ENCODE assay signal across 11 cellular contexts in the genomic region with DNA sequence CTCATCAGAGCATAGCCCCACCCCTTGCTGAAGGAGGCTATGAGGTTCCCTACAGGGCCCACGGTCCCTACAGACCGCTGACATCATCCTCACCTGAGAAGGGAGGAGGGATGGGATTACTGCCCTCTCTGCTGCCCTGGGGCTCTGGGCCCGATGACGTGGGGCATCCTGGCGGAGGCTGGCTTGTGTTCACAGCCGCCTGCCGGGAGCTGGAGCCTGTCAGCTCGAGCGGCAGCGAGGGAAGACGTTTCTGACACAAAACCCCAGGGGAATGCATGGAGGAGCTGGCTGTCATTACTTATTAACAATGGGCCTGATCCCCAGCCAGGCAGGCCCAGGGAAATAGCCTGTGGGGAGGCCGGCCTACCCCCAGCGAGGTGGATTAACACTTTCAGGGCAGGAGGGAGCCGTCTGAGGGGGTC.
DNase-seq lines count a peak whose midpoint lies in the region; ATAC-seq and TF ChIP-seq lines count a peak whose summit lies in the region.
"Had no signal": no experiment of that assay in that cellular context is flagged by ENCODE, and none has a peak within 500 bp of the region (broad histone marks: within the 10 kb centered on the region; RNA-seq: fewer than 3 reads in every experiment).

No MANE protein-coding gene starts in this region.

- H2BK5ac ChIP-seq in H9 (ENCODE audit: insufficient read length, low read length) = no peak overlapping the region

- peaks cover 6% of the 10 kb centered on the region for H3K27me3 Mint-ChIP-seq in H9 (ENCODE audit: low read depth)

- WGBS in H9 (ENCODE audit: extremely low coverage, insufficient read length, low lambda C conversion rate) = no CpG with 5 or more reads among the region's 14 CpGs

- H3K56ac ChIP-seq in H9 (ENCODE audit: insufficient read length, low read depth, low read length) = no peak overlapping the region

- no peaks in the 10 kb centered on the region for H3K23me2 ChIP-seq in H9 (ENCODE audit: insufficient read length, low read depth, low read length, poor library complexity, severe bottlenecking)

- peak; percentile 96 for DNase-seq in H9
- no peak for DNase-seq in SK-N-MC (ENCODE audit: low read depth, low spot score)
- peak; percentile 78 for DNase-seq in iPS-NIHi7 (ENCODE audit: extremely low spot score)
- DNase-seq in medulla oblongata (ENCODE audit: extremely low spot score) = no peak
- DNase-seq in activated CD4-positive, alpha-beta T cell treated with anti-CD3 and anti-CD28 coated beads for 1 hour = no peak
- DNase-seq in dorsolateral prefrontal cortex = no peak
- DNase-seq: activated CD4-positive, CD25-positive, alpha-beta regulatory T cell; cerebellar nuclear complex had no signal

- no peaks in the 10 kb centered on the region for H3K79me1 ChIP-seq in H9 (ENCODE audit: insufficient read depth, low read depth, low read length, poor library complexity, severe bottlenecking)

- H3K27ac ChIP-seq in 22Rv1 (peak overlapping the region; percentile 56), H9 (ENCODE audit: insufficient read length, low read depth, low read length) (no peak overlapping the region), SK-N-MC (no peak overlapping the region), dorsolateral prefrontal cortex (no peak overlapping the region)

- H2BK15ac ChIP-seq in H9 (ENCODE audit: low read depth, low read length) = no peak overlapping the region

- no peaks in the 10 kb centered on the region for H3K27me3 ChIP-seq in H9 (ENCODE audit: insufficient read depth, low read length)
- H3K27me3 ChIP-seq in dorsolateral prefrontal cortex = peaks cover 0 to 74% (median 33%) of the 10 kb centered on the region in 45 donors

- H3K4me3 ChIP-seq in SK-N-MC = peak overlapping the region; percentile 18; the same call in 1 of the 2 replicates
- H3K4me3 ChIP-seq in dorsolateral prefrontal cortex = no peak overlapping the region

- H3K18ac ChIP-seq in H9 (ENCODE audit: insufficient read length, low read depth, low read length) = no peak overlapping the region

- H3K23ac ChIP-seq in H9 (ENCODE audit: insufficient read length, low read depth, low read length) = no peak overlapping the region

- no peaks in the 10 kb centered on the region for H3K36me3 ChIP-seq in SK-N-MC (ENCODE audit: insufficient read depth, low read length)

- H3K9me3 ChIP-seq in H9 (ENCODE audit: control insufficient read depth, low read depth, low read length) = no peaks in the 10 kb centered on the region
- H3K9me3 ChIP-seq in SK-N-MC (ENCODE audit: low read depth, low read length) = no peaks in the 10 kb centered on the region

- H3K4me1 ChIP-seq in H9 (ENCODE audit: insufficient read depth, low read length) = peaks cover 20% of the 10 kb centered on the region; the same call in 1 of the 2 replicates

- ATAC-seq in HG03439 (IDR thresholded peaks at IDR 0.05; ENCODE audit: unreplicated experiment) = no peak
- ATAC-seq: HCT116 had no signal

- peaks cover 62 to 73% of the 10 kb centered on the region in 2 experiments for H3K9me3 Mint-ChIP-seq in H9

- H3K14ac ChIP-seq in H9 (ENCODE audit: insufficient read depth, low read length) = no peak overlapping the region

- H4K5ac ChIP-seq in H9 (ENCODE audit: insufficient read length, low read depth, low read length) = no peak overlapping the region

- H2AK5ac ChIP-seq in H9 (ENCODE audit: insufficient read length, low read length) = no peak overlapping the region

- intact Hi-C loops in dorsolateral prefrontal cortex (cut with DNase I) = loop anchor here (5.0 to 10.0 kb wide), 5 partner anchors 61 to 659 kb away; no protein-coding TSS in a partner anchor

- no peaks in the 10 kb centered on the region for H4K20me1 ChIP-seq in H9 (ENCODE audit: control insufficient read depth, insufficient read depth, insufficient read length)

- H2AFZ ChIP-seq in H9 (ENCODE audit: low read length) = no peak overlapping the region

- no peaks in the 10 kb centered on the region for H3K79me2 ChIP-seq in H9 (ENCODE audit: insufficient read depth, low read length)

- H3K4me1 Mint-ChIP-seq in H9 = peaks cover 32 to 53% of the 10 kb centered on the region in 2 experiments

- H2BK20ac ChIP-seq in H9 (ENCODE audit: low read depth, low read length, poor library complexity, severe bottlenecking) = no peak overlapping the region

- peak overlapping the region; percentile 26 for H3K4me2 ChIP-seq in H9 (ENCODE audit: insufficient read depth, insufficient read length, low read length)

- H2BK12ac ChIP-seq in H9 (ENCODE audit: insufficient read length, low read depth, low read length) = no peak overlapping the region

- H3K9ac ChIP-seq in H9 (ENCODE audit: extremely low read depth, insufficient read length, low read length) (no peak overlapping the region), SK-N-MC (ENCODE audit: insufficient read length) (no peak overlapping the region)

- peak overlapping the region; percentile 36 to 66; a peak in 4 of 5 replicates for H3K4me3 Mint-ChIP-seq in H9

- H4K91ac ChIP-seq in H9 (ENCODE audit: insufficient read length, low read depth, low read length) = no peak overlapping the region

- no peak overlapping the region for H4K8ac ChIP-seq in H9 (replicated peaks; ENCODE audit: insufficient read length, low read depth, low read length)

- no peak overlapping the region for H3T11ph ChIP-seq in H9 (ENCODE audit: low read length)

- no peak for TF ChIP-seq CTCF in 22Rv1 (IDR thresholded peaks at IDR 0.05)
- no peak for TF ChIP-seq CTCF in H9 (conservative IDR thresholded peaks at IDR 0.05)
- TF ChIP-seq CTCF in dorsolateral prefrontal cortex (IDR thresholded peaks at IDR 0.05 in 54 of 56, conservative IDR thresholded peaks at IDR 0.05 in 2 of 56; ENCODE audit: low read depth in 1 of 56, partially characterized antibody in 56 of 56) = no peak

- no peak overlapping the region for H2BK120ac ChIP-seq in H9 (ENCODE audit: low read depth, low read length, poor library complexity, severe bottlenecking)

- H3K4ac ChIP-seq in H9 (ENCODE audit: low read depth, low read length) = no peak overlapping the region

- peak overlapping the region in 2 of 3 experiments; percentile 90 to 95; a peak in 3 of 7 replicates for H3K27ac Mint-ChIP-seq in H9

- peaks cover 0 to 2% (median 2%) of the 10 kb centered on the region in 3 experiments; a peak in 4 of 7 replicates for H3K36me3 Mint-ChIP-seq in H9 (ENCODE audit: insufficient read depth in 1 of 3, low read depth in 3 of 3)

Comparison
In these comparisons a context has a peak if more than half of its experiments do, and no peak if none do; other contexts are left out.
1. DNase-seq: peak in H9 (single experiment) and iPS-NIHi7 (single experiment); none in SK-N-MC (single experiment), medulla oblongata (single experiment), activated CD4-positive, alpha-beta T cell treated with anti-CD3 and anti-CD28 coated beads for 1 hour (single experiment) and dorsolateral prefrontal cortex (0 of 10).